Comparison of ENCODE assay signal across 1 cellular context in genomic region chr2:70087703-70088507, GRCh38.
TF ChIP-seq lines count a peak whose summit lies in the region.

No MANE protein-coding gene starts in this region.

TF ChIP-seq in HepG2, 621 proteins besides CTCF, POLR2A, EP300 and RAD21 (continued from another document and continues in another):
- TF ChIP-seq CEBPZ (IDR thresholded peaks at IDR 0.05; ENCODE audit: low read length) (no peak), ZBTB7B (CRISPR knock-in tag; IDR thresholded peaks at IDR 0.05) (peak; percentile 71), RERE (CRISPR knock-in tag; IDR thresholded peaks at IDR 0.05; ENCODE audit: low read depth) (no peak), SKI (IDR thresholded peaks at IDR 0.05; ENCODE audit: partially characterized antibody) (no peak), ZNF816 (CRISPR knock-in tag; IDR thresholded peaks at IDR 0.05; ENCODE audit: borderline replicate concordance) (no peak), TCF7L2 (IDR thresholded peaks at IDR 0.05; ENCODE audit: low read depth, low read length) (peak; percentile 36; the same call in 1 of the 2 replicates), ZNF772 (CRISPR knock-in tag; IDR thresholded peaks at IDR 0.05) (peak; percentile 80; the same call in 1 of the 2 replicates), CBX5 (CRISPR knock-in tag; IDR thresholded peaks at IDR 0.05; ENCODE audit: borderline replicate concordance) (no peak; the same call in 1 of the 2 replicates), SP2 (CRISPR knock-in tag; IDR thresholded peaks at IDR 0.05) (peak; percentile 14; the same call in 1 of the 2 replicates), TBX2 (CRISPR knock-in tag; IDR thresholded peaks at IDR 0.05; ENCODE audit: borderline replicate concordance) (peak; percentile 54; the same call in 1 of the 2 replicates), POGK (CRISPR knock-in tag; conservative IDR thresholded peaks at IDR 0.05) (peak; percentile 76), BCL3 (CRISPR knock-in tag; IDR thresholded peaks at IDR 0.05) (no peak), PREB (CRISPR knock-in tag; IDR thresholded peaks at IDR 0.05) (no peak), IRF1 (CRISPR knock-in tag; IDR thresholded peaks at IDR 0.05; ENCODE audit: low read depth) (no peak; the same call in 1 of the 2 replicates), CCDC6 (CRISPR knock-in tag; IDR thresholded peaks at IDR 0.05) (peak; percentile 38; the same call in 1 of the 2 replicates), ZBTB39 (CRISPR knock-in tag; IDR thresholded peaks at IDR 0.05) (no peak), SMYD3 (CRISPR knock-in tag; IDR thresholded peaks at IDR 0.05) (no peak; the same call in 1 of the 2 replicates), RFX5 (IDR thresholded peaks at IDR 0.05; ENCODE audit: low read depth, low read length) (no peak), STAT5B (CRISPR knock-in tag; IDR thresholded peaks at IDR 0.05) (peak; percentile 30; the same call in 1 of the 2 replicates), MEF2D (CRISPR knock-in tag; IDR thresholded peaks at IDR 0.05) (peak; percentile 71; the same call in 1 of the 2 replicates), MED1 (CRISPR knock-in tag; IDR thresholded peaks at IDR 0.05) (peak; percentile 51), KDM1A (CRISPR knock-in tag; IDR thresholded peaks at IDR 0.05) (no peak), POGZ (CRISPR knock-in tag; IDR thresholded peaks at IDR 0.05) (peak; percentile 67), MTA3 (CRISPR knock-in tag; IDR thresholded peaks at IDR 0.05) (no peak), RFXANK (CRISPR knock-in tag; IDR thresholded peaks at IDR 0.05) (no peak), ATF1 (CRISPR knock-in tag; IDR thresholded peaks at IDR 0.05) (no peak), ZNF225 (CRISPR knock-in tag; IDR thresholded peaks at IDR 0.05) (no peak; the same call in 1 of the 2 replicates), ZNF597 (CRISPR knock-in tag; IDR thresholded peaks at IDR 0.05) (no peak), ZUFSP (CRISPR knock-in tag; IDR thresholded peaks at IDR 0.05; ENCODE audit: borderline replicate concordance) (0 out of 2 replicates have a peak, but pooled peaks have one; percentile 83), ZNF768 (CRISPR knock-in tag; IDR thresholded peaks at IDR 0.05) (no peak; the same call in 1 of the 2 replicates), TP53 (CRISPR knock-in tag; conservative IDR thresholded peaks at IDR 0.05) (no peak), ZNF598 (CRISPR knock-in tag; IDR thresholded peaks at IDR 0.05; ENCODE audit: borderline replicate concordance) (0 out of 2 replicates have a peak, but pooled peaks have one; percentile 72), JUNB (CRISPR knock-in tag; IDR thresholded peaks at IDR 0.05; ENCODE audit: borderline replicate concordance) (no peak), GATAD2A (CRISPR knock-in tag; IDR thresholded peaks at IDR 0.05) (no peak), CCAR2 (optimal IDR thresholded peaks at IDR 0.05; ENCODE audit: low read depth, low read length) (no peak), RNF219 (CRISPR knock-in tag; IDR thresholded peaks at IDR 0.05) (no peak; the same call in 1 of the 2 replicates), ZNF777 (CRISPR knock-in tag; IDR thresholded peaks at IDR 0.05) (0 out of 2 replicates have a peak, but pooled peaks have one; percentile 6), ZNF260 (CRISPR knock-in tag; IDR thresholded peaks at IDR 0.05; ENCODE audit: borderline replicate concordance, low read depth) (no peak), ADNP (CRISPR knock-in tag; IDR thresholded peaks at IDR 0.05) (no peak)
